ENCODE assay signal across 26 cellular contexts in the genomic region with DNA sequence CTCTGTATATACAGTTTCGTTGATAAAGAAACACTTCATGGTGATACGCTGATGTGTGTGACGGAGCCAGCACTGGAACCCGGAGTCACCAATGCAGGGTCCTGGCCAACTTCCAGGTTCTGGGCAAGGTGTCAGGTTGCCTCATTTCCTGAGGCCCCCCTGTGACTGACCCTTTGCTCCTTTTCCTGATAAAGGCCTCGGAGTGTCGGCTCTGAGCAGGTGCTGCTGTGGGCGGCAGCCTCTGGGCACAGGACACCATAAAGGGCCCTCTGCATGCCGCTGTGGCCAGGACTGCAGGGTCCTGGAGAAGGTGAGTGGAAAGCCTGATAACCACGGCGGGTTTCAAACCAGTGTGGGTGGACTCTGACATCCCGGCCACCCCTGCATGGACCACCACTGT. TPM values are rescaled to one million over a fixed set of nuclear protein-coding genes. Genes with fewer than 3 reads are reported as not detected.
DNase-seq lines count a peak whose midpoint lies in the region; FAIRE-seq and TF ChIP-seq lines count a peak whose summit lies in the region.
"Had no signal": no experiment of that assay in that cellular context is flagged by ENCODE, and none has a peak within 500 bp of the region (broad histone marks: within the 10 kb centered on the region; RNA-seq: fewer than 3 reads in every experiment).

No MANE protein-coding gene starts in this region.

- H3K4me1 ChIP-seq in BLaER1 (peaks cover 32% of the 10 kb centered on the region), endothelial cell of umbilical vein (ENCODE audit: control insufficient read depth, extremely low read depth, insufficient read depth, low read length) (no peaks in the 10 kb centered on the region)

- H3K27me3 ChIP-seq in BLaER1 (no peaks in the 10 kb centered on the region), endothelial cell of umbilical vein (ENCODE audit: control insufficient read depth in 2 of 2, insufficient read depth in 2 of 2, low read length in 2 of 2) (no peaks in the 10 kb centered on the region), H7 (ENCODE audit: control insufficient read depth, insufficient read depth, low read length) (no peaks in the 10 kb centered on the region)

- intact Hi-C loops in endothelial cell of umbilical vein (cut with micrococcal nuclease), result no loop called here

- H3K9ac ChIP-seq in BLaER1, result no peak overlapping the region
- H3K9ac ChIP-seq in endothelial cell of umbilical vein (replicated peaks; ENCODE audit: extremely low read depth, insufficient read depth, low read length), result no peak overlapping the region
- H3K9ac ChIP-seq: SK-N-SH had no signal

- peak; percentile 46 for FAIRE-seq in endothelial cell of umbilical vein (lab: Jason Lieb, UNC)
- FAIRE-seq: G401.6, GM18507 had no signal

- H3K36me3 ChIP-seq in BLaER1 (peaks cover 85% of the 10 kb centered on the region), endothelial cell of umbilical vein (ENCODE audit: control insufficient read depth in 2 of 2, extremely low read depth in 1 of 2, insufficient read depth in 2 of 2, low read length in 2 of 2) (peaks cover 14 to 52% of the 10 kb centered on the region in 2 experiments), H7 (replicated peaks; ENCODE audit: control insufficient read depth, insufficient read depth, low read length) (peaks cover 14% of the 10 kb centered on the region)

- no peaks in the 10 kb centered on the region for H3K9me1 ChIP-seq in endothelial cell of umbilical vein (replicated peaks; ENCODE audit: control insufficient read depth, extremely low read depth, insufficient read depth, low read length)

- TF ChIP-seq POLR2A in endothelial cell of umbilical vein (IDR thresholded peaks at IDR 0.05; ENCODE audit: low read depth, low read length), result no peak

- no peaks in the 10 kb centered on the region for H3K79me2 ChIP-seq in endothelial cell of umbilical vein (ENCODE audit: control insufficient read depth, insufficient read depth, low read length)

- no TSS peak for BruUV-seq in endothelial cell of umbilical vein (replicated peaks; lab: Mats Ljungman, UMichigan)

- DNase-seq in NCI-H2029 (lab: John Stamatoyannopoulos, UW) (peak; percentile 56), NCI-H2029 treated with DMSO at 0.1 percent for 48 hours (lab: John Stamatoyannopoulos, UW) (no peak), NCI-H2196 treated with DMSO at 0.1 percent for 48 hours (lab: John Stamatoyannopoulos, UW; ENCODE audit: unreplicated experiment) (peak; percentile 64), endothelial cell of umbilical vein (ENCODE audit: low read depth, low spot score) (no peak), NCI-H226 (no peak), NCI-H146 (lab: John Stamatoyannopoulos, UW) (no peak), H7 (no peak)
- DNase-seq: ACHN; C1 segment of cervical spinal cord; CD8-positive, alpha-beta T cell; KBM-7; MM.1S; NCI-H1105; NCI-H1694; NCI-H345; NCI-H524 treated with DMSO at 0.1 percent for 48 hours; NCI-H82; OCI-M1; SHP77 treated with DMSO at 0.1 percent for 48 hours; SK-N-SH; T-helper 2 cell had no signal

- no peak overlapping the region for H2AFZ ChIP-seq in endothelial cell of umbilical vein (ENCODE audit: low read depth, low read length)
- H2AFZ ChIP-seq: GM23338 had no signal

- no peak overlapping the region for H3K4me3 ChIP-seq in BLaER1
- H3K4me3 ChIP-seq in endothelial cell of umbilical vein (replicated peaks in 1 of 3; ENCODE audit: insufficient read depth in 1 of 3, low read depth in 1 of 3, low read length in 3 of 3), result no peak overlapping the region
- no peak overlapping the region for H3K4me3 ChIP-seq in H7 (ENCODE audit: insufficient read depth, low read depth, low read length)
- H3K4me3 ChIP-seq: GM23338 had no signal

- POLR2A ChIA-PET in endothelial cell of umbilical vein (lab: Charles Lee), result no interaction called here

- no peaks in the 10 kb centered on the region for H3K9me3 ChIP-seq in BLaER1
- H3K9me3 ChIP-seq in endothelial cell of umbilical vein (replicated peaks; ENCODE audit: control insufficient read depth, insufficient read depth, low read length), result no peaks in the 10 kb centered on the region
- H3K9me3 ChIP-seq: SK-N-SH had no signal

- H4K20me1 ChIP-seq in BLaER1 (peaks cover 17% of the 10 kb centered on the region), endothelial cell of umbilical vein (replicated peaks; ENCODE audit: control insufficient read depth, extremely low read depth, insufficient read depth, low read length) (no peaks in the 10 kb centered on the region)

- peak overlapping the region; percentile 72 for H3K4me2 ChIP-seq in BLaER1
- H3K4me2 ChIP-seq in endothelial cell of umbilical vein (ENCODE audit: insufficient read depth, low read length), result no peak overlapping the region
- H3K4me2 ChIP-seq: GM23338, SK-N-SH had no signal

- CTCF ChIA-PET in endothelial cell of umbilical vein (lab: Charles Lee), result no interaction called here

- TF ChIP-seq CTCF in endothelial cell of umbilical vein (IDR thresholded peaks at IDR 0.05; ENCODE audit: extremely low read depth in 1 of 2, insufficient read depth in 1 of 2, low read depth in 1 of 2, low read length in 2 of 2), result no peak

- peak overlapping the region; percentile 37; the same call in 1 of the 2 replicates for H3K27ac ChIP-seq in BLaER1
- H3K27ac ChIP-seq in endothelial cell of umbilical vein (ENCODE audit: insufficient read depth, low read depth, low read length), result no peak overlapping the region
- H3K27ac ChIP-seq: 22Rv1 had no signal

- dilution Hi-C loops in endothelial cell of umbilical vein (cut with MboI; ENCODE audit: extremely low pct_ligation_motif_present, low sequenced_read_pairs), result no loop called here

TF ChIP-seq in endothelial cell of umbilical vein, 7 proteins besides CTCF, POLR2A, EP300 and RAD21:
- TF ChIP-seq POLR2AphosphoS5 (IDR thresholded peaks at IDR 0.05; ENCODE audit: insufficient read depth, low read depth, low read length) (no peak), JUN (IDR thresholded peaks at IDR 0.05; ENCODE audit: borderline replicate concordance, insufficient read depth, insufficient read length, low read depth) (no peak), EZH2 (IDR thresholded peaks at IDR 0.05; ENCODE audit: borderline replicate concordance, low read depth, low read length, severe bottlenecking) (no peak), MYC (IDR thresholded peaks at IDR 0.05; ENCODE audit: low read depth, low read length) (no peak), FOS (IDR thresholded peaks at IDR 0.05; ENCODE audit: borderline replicate concordance, insufficient read depth, low read length) (no peak), GATA2 (IDR thresholded peaks at IDR 0.05; ENCODE audit: insufficient read depth, insufficient read length, low read depth, low read length) (no peak)
- TF ChIP-seq, protein P1, sequence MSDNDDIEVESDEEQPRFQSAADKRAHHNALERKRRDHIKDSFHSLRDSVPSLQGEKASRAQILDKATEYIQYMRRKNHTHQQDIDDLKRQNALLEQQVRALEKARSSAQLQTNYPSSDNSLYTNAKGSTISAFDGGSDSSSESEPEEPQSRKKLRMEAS (IDR thresholded peaks at IDR 0.05; ENCODE audit: insufficient read depth, insufficient read length), result no peak

RNA-seq across cellular contexts. Expression of gene MYDGF, which starts 17.3 kb away (rescaled TPM):
- 187 and 191 TPM in 2 replicates for total RNA-seq in endothelial cell of umbilical vein
- 337 and 358 TPM in 2 replicates for polyA plus RNA-seq in endothelial cell of umbilical vein
- polyA plus RNA-seq in endothelial cell of umbilical vein (2011; cell fraction: cytosol; rRNA removed), result 276 and 354 TPM in 2 replicates
- polyA plus RNA-seq in endothelial cell of umbilical vein (2011; cell fraction: nucleus; rRNA removed), result 112 and 113 TPM in 2 replicates
- 316 and 352 TPM in 2 replicates for polyA plus RNA-seq in endothelial cell of umbilical vein (2012)
- 78.9 and 81.8 TPM in 2 replicates for polyA minus RNA-seq in endothelial cell of umbilical vein
- polyA minus RNA-seq in endothelial cell of umbilical vein (2011; cell fraction: cytosol; rRNA and poly(A)+ RNA removed), result 54.6 TPM
- polyA minus RNA-seq in endothelial cell of umbilical vein (2011; cell fraction: nucleus; rRNA and poly(A)+ RNA removed), result 20.1 and 38.7 TPM in 2 replicates
- total RNA-seq in H7 (2014; rRNA removed; shearing (Covaris generic)), result 90.2 and 92.2 TPM in 2 replicates

RNA-seq across cellular contexts. Expression of gene DPP9, which starts 36.2 kb away (rescaled TPM):
- total RNA-seq in endothelial cell of umbilical vein, result 87.6 and 98.0 TPM in 2 replicates
- 31.5 and 38.3 TPM in 2 replicates for polyA plus RNA-seq in endothelial cell of umbilical vein
- 20.3 TPM in 2 replicates for polyA plus RNA-seq in endothelial cell of umbilical vein (2011; cell fraction: cytosol; rRNA removed)
- polyA plus RNA-seq in endothelial cell of umbilical vein (2011; cell fraction: nucleus; rRNA removed), result 34.8 and 37.6 TPM in 2 replicates
- polyA plus RNA-seq in endothelial cell of umbilical vein (2012), result 52.3 and 53.6 TPM in 2 replicates
- polyA minus RNA-seq in endothelial cell of umbilical vein, result 17.5 and 24.7 TPM in 2 replicates
- 17.6 TPM for polyA minus RNA-seq in endothelial cell of umbilical vein (2011; cell fraction: cytosol; rRNA and poly(A)+ RNA removed)
- 25.6 and 54.2 TPM in 2 replicates for polyA minus RNA-seq in endothelial cell of umbilical vein (2011; cell fraction: nucleus; rRNA and poly(A)+ RNA removed)
- total RNA-seq in H7 (2014; rRNA removed; shearing (Covaris generic)), result 36.2 and 41.7 TPM in 2 replicates

RNA-seq across cellular contexts. Expression of gene TNFAIP8L1, which starts 48.1 kb away (rescaled TPM):
- 53.7 and 56.1 TPM in 2 replicates for total RNA-seq in endothelial cell of umbilical vein
- polyA plus RNA-seq in endothelial cell of umbilical vein, result 40.0 and 44.8 TPM in 2 replicates
- polyA plus RNA-seq in endothelial cell of umbilical vein (2011; cell fraction: cytosol; rRNA removed), result 33.4 and 37.4 TPM in 2 replicates
- 19.3 and 19.4 TPM in 2 replicates for polyA plus RNA-seq in endothelial cell of umbilical vein (2011; cell fraction: nucleus; rRNA removed)
- 21.5 and 29.8 TPM in 2 replicates for polyA plus RNA-seq in endothelial cell of umbilical vein (2012)
- 32.6 and 35.4 TPM in 2 replicates for polyA minus RNA-seq in endothelial cell of umbilical vein
- polyA minus RNA-seq in endothelial cell of umbilical vein (2011; cell fraction: cytosol; rRNA and poly(A)+ RNA removed), result 1.2 TPM
- 15.8 and 24.1 TPM in 2 replicates for polyA minus RNA-seq in endothelial cell of umbilical vein (2011; cell fraction: nucleus; rRNA and poly(A)+ RNA removed)
- 9.4 and 11.1 TPM in 2 replicates for total RNA-seq in H7 (2014; rRNA removed; shearing (Covaris generic))

Comparison
In these comparisons a context has a peak if more than half of its experiments do, and no peak if none do; other contexts are left out.
1. DNase-seq: peak in NCI-H2029 (single experiment) and NCI-H2196 treated with DMSO at 0.1 percent for 48 hours (single experiment); none in NCI-H2029 treated with DMSO at 0.1 percent for 48 hours (single experiment), endothelial cell of umbilical vein (single experiment), NCI-H226 (single experiment), NCI-H146 (single experiment) and H7 (single experiment).